ENCODE assay signal across 10 cellular contexts in the genomic region with DNA sequence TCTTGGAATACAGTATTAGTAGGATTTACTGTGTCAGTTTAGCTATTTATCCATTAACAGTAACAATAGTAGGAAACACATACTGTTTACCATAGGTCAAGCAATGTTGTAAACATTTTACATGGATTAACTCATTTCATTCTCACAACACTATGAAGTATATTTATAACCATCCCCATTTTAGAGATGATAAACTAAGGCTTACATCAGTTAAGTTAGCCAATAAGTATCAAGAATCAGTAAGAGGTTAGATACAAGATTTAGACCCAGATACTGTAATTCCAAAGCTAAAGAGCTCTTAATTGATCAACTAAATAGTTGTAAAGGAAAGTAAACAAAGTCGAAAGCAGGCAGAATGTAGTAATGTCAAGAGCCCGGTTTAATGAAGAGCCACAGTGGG. TPM values are rescaled to one million over a fixed set of nuclear protein-coding genes. Genes with fewer than 3 reads are reported as not detected.
DNase-seq lines count a peak whose midpoint lies in the region; ATAC-seq, FAIRE-seq and TF ChIP-seq lines count a peak whose summit lies in the region.
"Had no signal": no experiment of that assay in that cellular context is flagged by ENCODE, and none has a peak within 500 bp of the region (broad histone marks: within the 10 kb centered on the region; RNA-seq: fewer than 3 reads in every experiment).

No MANE protein-coding gene starts in this region.

- H3K9ac ChIP-seq in HepG2 (ENCODE audit: insufficient read depth, low read depth, low read length), result peak overlapping the region; percentile 78; the same call in 1 of the 2 replicates

- POLR2A ChIA-PET in HepG2 (lab: Yijun Ruan, JAX), result no interaction called here

- no peak overlapping the region for H3K27ac Mint-ChIP-seq in activated naive CD4-positive, alpha-beta T cell treated with anti-CD3 and anti-CD28 coated beads for 36 hours
- H3K27ac Mint-ChIP-seq in activated naive CD8-positive, alpha-beta T cell treated with anti-CD3 and anti-CD28 coated beads, Interleukin-2, amount 50 U/mL, for 24 hours, result peak overlapping the region; percentile 63

- no peaks in the 10 kb centered on the region for H3K36me3 Mint-ChIP-seq in activated naive CD4-positive, alpha-beta T cell treated with anti-CD3 and anti-CD28 coated beads for 36 hours (ENCODE audit: low read depth)
- no peaks in the 10 kb centered on the region for H3K36me3 Mint-ChIP-seq in activated naive CD8-positive, alpha-beta T cell treated with anti-CD3 and anti-CD28 coated beads, Interleukin-2, amount 50 U/mL, for 24 hours (ENCODE audit: low read depth)

- no peaks in the 10 kb centered on the region for H3K27me3 Mint-ChIP-seq in activated naive CD4-positive, alpha-beta T cell treated with anti-CD3 and anti-CD28 coated beads for 36 hours (ENCODE audit: low read depth)
- peaks cover 4% of the 10 kb centered on the region for H3K27me3 Mint-ChIP-seq in activated naive CD8-positive, alpha-beta T cell treated with anti-CD3 and anti-CD28 coated beads, Interleukin-2, amount 50 U/mL, for 24 hours

- TF ChIP-seq CTCF in HepG2 (CRISPR knock-in tag; IDR thresholded peaks at IDR 0.05), result no peak
- TF ChIP-seq CTCF in tibial nerve (IDR thresholded peaks at IDR 0.05), result no peak

- WGBS in HepG2 (ENCODE audit: low lambda C conversion rate), result 5% methylated on average over 2 of the region's 2 CpGs
- 34 to 44% methylated on average over 2 of the region's 2 CpGs for WGBS in tibial nerve, 2 donors

- no peak for TF ChIP-seq RAD21 in HepG2 (CRISPR knock-in tag; IDR thresholded peaks at IDR 0.05)

- H3K4me3 Mint-ChIP-seq in activated naive CD4-positive, alpha-beta T cell treated with anti-CD3 and anti-CD28 coated beads for 36 hours, result peak overlapping the region; percentile 71
- H3K4me3 Mint-ChIP-seq in activated naive CD8-positive, alpha-beta T cell treated with anti-CD3 and anti-CD28 coated beads, Interleukin-2, amount 50 U/mL, for 24 hours, result peak overlapping the region; percentile 93

- H3K4me1 Mint-ChIP-seq in activated naive CD4-positive, alpha-beta T cell treated with anti-CD3 and anti-CD28 coated beads for 36 hours (ENCODE audit: low read depth), result peaks cover 34% of the 10 kb centered on the region
- peaks cover 27% of the 10 kb centered on the region for H3K4me1 Mint-ChIP-seq in activated naive CD8-positive, alpha-beta T cell treated with anti-CD3 and anti-CD28 coated beads, Interleukin-2, amount 50 U/mL, for 24 hours

- H3K4me2 ChIP-seq in HepG2 (ENCODE audit: low read depth, low read length), result peak overlapping the region; percentile 81

- H3K9me3 Mint-ChIP-seq in activated naive CD4-positive, alpha-beta T cell treated with anti-CD3 and anti-CD28 coated beads for 36 hours, result no peaks in the 10 kb centered on the region
- H3K9me3 Mint-ChIP-seq in activated naive CD8-positive, alpha-beta T cell treated with anti-CD3 and anti-CD28 coated beads, Interleukin-2, amount 50 U/mL, for 24 hours, result no peaks in the 10 kb centered on the region

- H3K4me1 ChIP-seq in HepG2 (ENCODE audit: insufficient read depth, low read length) (peaks cover 37% of the 10 kb centered on the region), tibial nerve (peaks cover 0 to 27% (median 5%) of the 10 kb centered on the region in 4 donors)

- H3K79me2 ChIP-seq in HepG2 (ENCODE audit: insufficient read depth, low read length), result peaks cover 21% of the 10 kb centered on the region

- intact Hi-C loops in activated naive CD4-positive, alpha-beta T cell treated with anti-CD3 and anti-CD28 coated beads for 36 hours (cut with micrococcal nuclease), result loop anchor here (5.0 to 10.0 kb wide), 2 partner anchors 58 to 399 kb away; a partner anchor contains a TSS
- intact Hi-C loops in HepG2 (cut with micrococcal nuclease; ENCODE audit: unreplicated experiment), result no loop called here

- TF ChIP-seq EP300 in HepG2 (IDR thresholded peaks at IDR 0.05; ENCODE audit: low read depth in 2 of 2, low read length in 2 of 2) (no peak), HepG2 (CRISPR knock-in tag; IDR thresholded peaks at IDR 0.05; ENCODE audit: borderline replicate concordance) (no peak), tibial nerve (IDR thresholded peaks at IDR 0.05) (no peak)

- H3K27ac ChIP-seq in HepG2 (ENCODE audit: extremely low read length, insufficient read depth, low read length), result no peak overlapping the region
- H3K27ac ChIP-seq in tibial nerve, result no peak overlapping the region

- no peaks in the 10 kb centered on the region for H4K20me1 ChIP-seq in HepG2 (ENCODE audit: insufficient read depth, low read length)

- DNase-seq in activated naive CD4-positive, alpha-beta T cell treated with anti-CD3 and anti-CD28 coated beads for 36 hours, result no peak
- no peak for DNase-seq in activated naive CD4-positive, alpha-beta T cell treated with anti-CD3 and anti-CD28 coated beads, Interleukin-2, amount 50 U/mL, for 16 hours
- DNase-seq in activated naive CD8-positive, alpha-beta T cell treated with anti-CD3 and anti-CD28 coated beads, Interleukin-2, amount 50 U/mL, for 24 hours, result no peak
- DNase-seq in HepG2 (ENCODE audit: low spot score) (no peak), tibial nerve (ENCODE audit: low spot score in 2 of 2) (no peak), 8988T (no peak), NCI-H1092 (lab: John Stamatoyannopoulos, UW) (no peak), germinal center (ENCODE audit: low spot score) (no peak)
- DNase-seq: DMS 273 treated with DMSO at 0.1 percent for 48 hours, SIG-M5 had no signal

- H2AFZ ChIP-seq in HepG2 (ENCODE audit: low read length), result no peak overlapping the region

- H3K4me3 ChIP-seq in HepG2 (replicated peaks in 1 of 3; ENCODE audit: insufficient read depth in 1 of 3, low read depth in 2 of 3, low read length in 3 of 3) (peak overlapping the region; percentile 79 to 83 (median 81); a peak in 5 of 6 replicates), tibial nerve (peak overlapping the region; percentile 47 to 77 (median 62))

- ATAC-seq in activated naive CD8-positive, alpha-beta T cell treated with anti-CD3 and anti-CD28 coated beads, Interleukin-2, amount 50 U/mL, for 24 hours, result no peak
- ATAC-seq in HepG2, result no peak

- no peaks in the 10 kb centered on the region for H3K9me3 ChIP-seq in HepG2 (ENCODE audit: low read length)
- H3K9me3 ChIP-seq in tibial nerve, result no peaks in the 10 kb centered on the region

- TF ChIP-seq POLR2A in HepG2 (IDR thresholded peaks at IDR 0.05; ENCODE audit: insufficient read depth in 1 of 2, low read depth in 2 of 2, low read length in 2 of 2) (no peak), tibial nerve (IDR thresholded peaks at IDR 0.05) (no peak)

- no peak for FAIRE-seq in HepG2 (lab: Jason Lieb, UNC)

- H3K27me3 ChIP-seq in HepG2 (ENCODE audit: control insufficient read depth in 1 of 2, insufficient read depth in 2 of 2, low read length in 2 of 2), result no peaks in the 10 kb centered on the region; a peak in 2 of 5 replicates
- peaks cover 0 to 4% of the 10 kb centered on the region in 2 donors for H3K27me3 ChIP-seq in tibial nerve

- in situ Hi-C loops in HepG2 (cut with HindIII; ENCODE audit: extremely low pct_ligation_motif_present, low pct_unique_long_range_greater_than_20kb), result no loop called here

- CTCF ChIA-PET in activated naive CD4-positive, alpha-beta T cell treated with anti-CD3 and anti-CD28 coated beads for 36 hours (lab: Charles Lee), result no interaction called here
- CTCF ChIA-PET in HepG2 (lab: Yijun Ruan, JAX; ENCODE audit: low intra/inter-chr PET ratio, low total read pairs), result no interaction called here

- H3K36me3 ChIP-seq in HepG2 (replicated peaks in 1 of 2; ENCODE audit: control insufficient read depth in 1 of 2, insufficient read depth in 2 of 2, low read length in 2 of 2) (0 out of 5 replicates have a peak, but pooled peaks cover 1 to 8% of the 10 kb centered on the region in 2 experiments), tibial nerve (peaks cover 0 to 11% (median 0%) of the 10 kb centered on the region in 3 donors)

- BruUV-seq in HepG2 (replicated peaks; lab: Mats Ljungman, UMichigan), result no TSS peak

RNA-seq across cellular contexts. Expression of a gene that starts 1.1 kb away (rescaled TPM):
- total RNA-seq in activated naive CD4-positive, alpha-beta T cell treated with anti-CD3 and anti-CD28 coated beads for 36 hours, result 1 to 10 TPM; 7.3 to 8.0 TPM
- total RNA-seq in HepG2 (2016; rRNA removed; fragmentation: Illumina TruSeq; extraction: Trizol), result 28.6 and 43.9 TPM in 2 replicates
- 2.5 and 4.3 TPM in 2 replicates for total RNA-seq in HepG2 (2016; cell fraction: cytosol; rRNA removed; fragmentation: Illumina TruSeq; extraction: Trizol; ENCODE audit: low read depth)
- 27.8 and 46.0 TPM in 2 replicates for total RNA-seq in HepG2 (2016; cell fraction: insoluble cytoplasmic fraction; rRNA removed; fragmentation: Illumina TruSeq; extraction: Trizol)
- 9.0 and 9.8 TPM in 2 replicates for total RNA-seq in HepG2 (2016; cell fraction: membrane; rRNA removed; fragmentation: Illumina TruSeq; extraction: Trizol)
- 13.8 and 15.9 TPM in 2 replicates for total RNA-seq in HepG2 (2016; cell fraction: nucleus; rRNA removed; fragmentation: Illumina TruSeq; extraction: Trizol)
- 17.0 and 18.1 TPM in 2 replicates for polyA plus RNA-seq in HepG2 (2011; rRNA removed)
- polyA plus RNA-seq in HepG2 (2011; cell fraction: cytosol; rRNA removed), result 6.8 and 10.7 TPM in 2 replicates
- polyA plus RNA-seq in HepG2 (2011; cell fraction: nucleus; rRNA removed), result 4.1 and 7.5 TPM in 2 replicates
- polyA plus RNA-seq in HepG2 (2012), result 10.7 and 11.6 TPM in 2 replicates
- polyA plus RNA-seq in HepG2 (2016; cell fraction: cytosol; fragmentation: Illumina TruSeq; extraction: Trizol; ENCODE audit: low read depth), result 3.7 TPM in 2 replicates
- polyA plus RNA-seq in HepG2 (2016; cell fraction: insoluble cytoplasmic fraction; fragmentation: Illumina TruSeq; extraction: Trizol; ENCODE audit: low read depth), result 21.9 and 26.4 TPM in 2 replicates
- polyA plus RNA-seq in HepG2 (2016; cell fraction: membrane; fragmentation: Illumina TruSeq; extraction: Trizol; ENCODE audit: low read depth), result 3.8 and 6.2 TPM in 2 replicates
- 17.4 and 17.6 TPM in 2 replicates for polyA plus RNA-seq in HepG2 (2016; cell fraction: nucleus; fragmentation: Illumina TruSeq; extraction: Trizol; ENCODE audit: insufficient read depth, low read depth)
- polyA minus RNA-seq in HepG2 (2011; rRNA and poly(A)+ RNA removed; ENCODE audit: low replicate concordance), result 5.4 and 9.4 TPM in 2 replicates
- polyA minus RNA-seq in HepG2 (2011; cell fraction: cytosol; rRNA and poly(A)+ RNA removed), result 6.5 and 12.6 TPM in 2 replicates
- 10.3 and 14.4 TPM in 2 replicates for polyA minus RNA-seq in HepG2 (2011; cell fraction: nucleus; rRNA and poly(A)+ RNA removed)
- total RNA-seq in tibial nerve, result 10 to 100 TPM; 17.4 to 28.8 (median 25.3) TPM

RNA-seq across cellular contexts. Expression of a gene that starts 36.2 kb away (rescaled TPM):
- total RNA-seq in activated naive CD4-positive, alpha-beta T cell treated with anti-CD3 and anti-CD28 coated beads for 36 hours, result under 1 TPM; 0.21 to 0.32 TPM
- total RNA-seq in HepG2 (2016; rRNA removed; fragmentation: Illumina TruSeq; extraction: Trizol) (0.07 TPM in 1 of 2 replicates, not detected in the other), tibial nerve (under 1 TPM in 1 of 4 donors, not detected in 3; 0.44 TPM)
- total RNA-seq in HepG2 (2016; cell fraction: cytosol; rRNA removed; fragmentation: Illumina TruSeq; extraction: Trizol; ENCODE audit: low read depth), result not detected in 2 replicates
- total RNA-seq in HepG2 (2016; cell fraction: insoluble cytoplasmic fraction; rRNA removed; fragmentation: Illumina TruSeq; extraction: Trizol), result 0.06 TPM in 1 of 2 replicates, not detected in the other
- not detected in 2 replicates for total RNA-seq in HepG2 (2016; cell fraction: membrane; rRNA removed; fragmentation: Illumina TruSeq; extraction: Trizol)
- total RNA-seq in HepG2 (2016; cell fraction: nucleus; rRNA removed; fragmentation: Illumina TruSeq; extraction: Trizol), result 0.12 TPM in 1 of 2 replicates, not detected in the other
- 0.03 and 0.07 TPM in 2 replicates for polyA plus RNA-seq in HepG2 (2011; rRNA removed)
- polyA plus RNA-seq in HepG2 (2011; cell fraction: cytosol; rRNA removed), result 0.09 and 0.14 TPM in 2 replicates
- not detected in 2 replicates for polyA plus RNA-seq in HepG2 (2011; cell fraction: nucleus; rRNA removed)
- 0.08 and 0.15 TPM in 2 replicates for polyA plus RNA-seq in HepG2 (2012)
- polyA plus RNA-seq in HepG2 (2016; cell fraction: cytosol; fragmentation: Illumina TruSeq; extraction: Trizol; ENCODE audit: low read depth), result not detected in 2 replicates
- polyA plus RNA-seq in HepG2 (2016; cell fraction: insoluble cytoplasmic fraction; fragmentation: Illumina TruSeq; extraction: Trizol; ENCODE audit: low read depth), result not detected in 2 replicates
- polyA plus RNA-seq in HepG2 (2016; cell fraction: membrane; fragmentation: Illumina TruSeq; extraction: Trizol; ENCODE audit: low read depth), result not detected in 2 replicates
- polyA plus RNA-seq in HepG2 (2016; cell fraction: nucleus; fragmentation: Illumina TruSeq; extraction: Trizol; ENCODE audit: insufficient read depth, low read depth), result not detected in 2 replicates
- polyA minus RNA-seq in HepG2 (2011; rRNA and poly(A)+ RNA removed; ENCODE audit: low replicate concordance), result 0.23 TPM in 1 of 2 replicates, not detected in the other
- polyA minus RNA-seq in HepG2 (2011; cell fraction: cytosol; rRNA and poly(A)+ RNA removed), result 0.35 TPM in 1 of 2 replicates, not detected in the other
- 0.25 TPM in 1 of 2 replicates, not detected in the other for polyA minus RNA-seq in HepG2 (2011; cell fraction: nucleus; rRNA and poly(A)+ RNA removed)

RNA-seq across cellular contexts. Expression of a gene that starts 56.3 kb away (rescaled TPM):
- total RNA-seq in activated naive CD4-positive, alpha-beta T cell treated with anti-CD3 and anti-CD28 coated beads for 36 hours, result 10 to 100 TPM; 48.4 to 54.8 TPM
- total RNA-seq in HepG2 (2016; rRNA removed; fragmentation: Illumina TruSeq; extraction: Trizol), result 71.0 and 88.1 TPM in 2 replicates
- total RNA-seq in HepG2 (2016; cell fraction: cytosol; rRNA removed; fragmentation: Illumina TruSeq; extraction: Trizol; ENCODE audit: low read depth), result 21.2 and 25.8 TPM in 2 replicates
- 70.6 and 92.4 TPM in 2 replicates for total RNA-seq in HepG2 (2016; cell fraction: insoluble cytoplasmic fraction; rRNA removed; fragmentation: Illumina TruSeq; extraction: Trizol)
- 56.3 and 58.4 TPM in 2 replicates for total RNA-seq in HepG2 (2016; cell fraction: membrane; rRNA removed; fragmentation: Illumina TruSeq; extraction: Trizol)
- total RNA-seq in HepG2 (2016; cell fraction: nucleus; rRNA removed; fragmentation: Illumina TruSeq; extraction: Trizol), result 33.5 and 36.8 TPM in 2 replicates
- polyA plus RNA-seq in HepG2 (2011; rRNA removed), result 12.3 and 13.5 TPM in 2 replicates
- 6.0 and 8.8 TPM in 2 replicates for polyA plus RNA-seq in HepG2 (2011; cell fraction: cytosol; rRNA removed)
- 2.6 and 3.9 TPM in 2 replicates for polyA plus RNA-seq in HepG2 (2011; cell fraction: nucleus; rRNA removed)
- polyA plus RNA-seq in HepG2 (2012), result 24.1 and 48.8 TPM in 2 replicates
- polyA plus RNA-seq in HepG2 (2016; cell fraction: cytosol; fragmentation: Illumina TruSeq; extraction: Trizol; ENCODE audit: low read depth), result 24.6 and 28.2 TPM in 2 replicates
- polyA plus RNA-seq in HepG2 (2016; cell fraction: insoluble cytoplasmic fraction; fragmentation: Illumina TruSeq; extraction: Trizol; ENCODE audit: low read depth), result 93.9 and 95.1 TPM in 2 replicates
- 50.5 and 50.6 TPM in 2 replicates for polyA plus RNA-seq in HepG2 (2016; cell fraction: membrane; fragmentation: Illumina TruSeq; extraction: Trizol; ENCODE audit: low read depth)
- 57.4 and 64.1 TPM in 2 replicates for polyA plus RNA-seq in HepG2 (2016; cell fraction: nucleus; fragmentation: Illumina TruSeq; extraction: Trizol; ENCODE audit: insufficient read depth, low read depth)
- 2.7 and 10.9 TPM in 2 replicates for polyA minus RNA-seq in HepG2 (2011; rRNA and poly(A)+ RNA removed; ENCODE audit: low replicate concordance)
- 6.0 and 6.7 TPM in 2 replicates for polyA minus RNA-seq in HepG2 (2011; cell fraction: cytosol; rRNA and poly(A)+ RNA removed)
- polyA minus RNA-seq in HepG2 (2011; cell fraction: nucleus; rRNA and poly(A)+ RNA removed), result 14.5 and 15.2 TPM in 2 replicates
- total RNA-seq in tibial nerve, result 10 to 100 TPM; 20.0 to 42.9 (median 26.5) TPM
